15 cellular contexts compared by ENCODE assay signal in the genomic region with DNA sequence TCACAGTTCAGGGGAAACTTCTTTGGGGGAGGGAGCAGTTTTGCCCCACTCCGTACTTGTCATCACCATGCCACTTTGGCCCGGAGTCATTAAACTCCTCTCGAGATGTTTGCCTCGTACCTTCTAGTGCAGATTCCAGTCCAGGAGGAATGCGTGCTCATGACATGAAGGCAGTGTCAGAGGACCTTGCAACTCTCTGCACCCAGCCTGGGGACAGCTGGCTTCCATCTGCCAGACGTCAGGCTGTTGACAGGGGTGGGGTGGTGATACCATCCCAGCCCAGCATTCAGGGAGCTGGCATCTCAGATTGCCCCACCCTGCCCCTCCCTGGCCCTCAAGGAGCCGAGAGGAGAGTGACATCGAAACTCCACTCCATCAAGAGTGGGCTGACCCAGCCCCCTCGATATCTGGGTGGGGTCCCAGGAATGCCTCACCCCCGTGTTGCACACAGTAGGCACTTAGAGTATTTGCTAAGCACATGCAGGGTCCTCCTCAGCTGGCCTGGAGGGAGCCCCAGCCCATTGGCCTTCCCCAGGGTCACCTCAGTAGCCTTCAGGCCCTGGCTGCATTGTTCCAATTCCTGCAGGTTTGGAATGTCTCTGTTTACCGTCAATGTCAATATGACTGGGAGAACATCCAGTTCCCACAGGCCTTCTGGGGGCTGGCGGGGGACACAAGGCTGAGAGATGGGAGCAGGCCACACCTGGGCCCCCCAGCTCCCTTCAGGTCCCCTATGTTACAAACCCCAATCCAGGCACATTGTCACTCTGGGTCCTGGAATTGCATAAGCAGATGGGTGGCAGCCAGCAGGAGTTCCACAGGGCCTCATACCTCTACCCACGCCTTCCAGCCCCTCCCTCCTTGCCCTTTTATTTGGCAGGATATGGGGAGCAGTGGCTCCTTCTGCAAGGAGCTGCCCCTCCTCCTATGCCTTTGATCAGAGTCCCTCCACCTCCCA. TPM values are rescaled to one million over a fixed set of nuclear protein-coding genes. Genes with fewer than 3 reads are reported as not detected.
DNase-seq lines count a peak whose midpoint lies in the region; ATAC-seq and TF ChIP-seq lines count a peak whose summit lies in the region.
"Had no signal": no experiment of that assay in that cellular context is flagged by ENCODE, and none has a peak within 500 bp of the region (broad histone marks: within the 10 kb centered on the region; RNA-seq: fewer than 3 reads in every experiment).

No MANE protein-coding gene starts in this region.

- no peak overlapping the region for H3K9ac ChIP-seq in SK-N-SH

- H3K27me3 Mint-ChIP-seq in Caco-2 (ENCODE audit: insufficient read depth, unreplicated experiment): no peaks in the 10 kb centered on the region
- H3K27me3 Mint-ChIP-seq in activated CD8-positive, alpha-beta T cell treated with anti-CD3 and anti-CD28 coated beads, Interleukin-2, amount 10 ng/mL, durations not matched to agents 7 days and 5 days (ENCODE audit: low read depth): peaks cover 4% of the 10 kb centered on the region

- BruUV-seq in Caco-2 (replicated peaks; lab: Mats Ljungman, UMichigan): no TSS peak

- H4K20me1 ChIP-seq in SK-N-SH (ENCODE audit: insufficient read depth): no peaks in the 10 kb centered on the region

- H3F3A ChIP-seq in SK-N-SH (replicated peaks; ENCODE audit: insufficient read depth): no peaks in the 10 kb centered on the region

- peaks cover 30% of the 10 kb centered on the region for H3K4me1 ChIP-seq in Caco-2
- H3K4me1 ChIP-seq in SK-N-SH (ENCODE audit: control insufficient read depth in 1 of 2, insufficient read depth in 2 of 2, low read depth in 1 of 2, low read length in 1 of 2): peaks cover 0 to 10% of the 10 kb centered on the region in 2 experiments; a peak in 1 of 4 replicates
- peaks cover 25% of the 10 kb centered on the region for H3K4me1 ChIP-seq in cardiac muscle cell (ENCODE audit: low read depth)
- peaks cover 7% of the 10 kb centered on the region for H3K4me1 ChIP-seq in mesodermal cell (ENCODE audit: control insufficient read depth, insufficient read depth, low read length, poor library complexity, severe bottlenecking)
- no peaks in the 10 kb centered on the region for H3K4me1 ChIP-seq in ovary (ENCODE audit: insufficient read depth)

- peaks cover 30% of the 10 kb centered on the region for H3K4me1 Mint-ChIP-seq in Caco-2 (ENCODE audit: low read depth, unreplicated experiment)
- no peaks in the 10 kb centered on the region for H3K4me1 Mint-ChIP-seq in activated CD8-positive, alpha-beta T cell treated with anti-CD3 and anti-CD28 coated beads, Interleukin-2, amount 10 ng/mL, durations not matched to agents 7 days and 5 days (ENCODE audit: low read depth)

- DNase-seq in Caco-2 (peak; percentile 70 to 82), SK-N-SH (no peak), cardiac muscle cell (ENCODE audit: low read depth in 1 of 2, low spot score in 1 of 2) (peak in 1 of 2 donors; percentile 85), ovary (no peak), T1000 (lab: John Stamatoyannopoulos, UW) (no peak), NCI-H226 (no peak)
- no peak for DNase-seq in activated CD8-positive, alpha-beta T cell treated with anti-CD3 and anti-CD28 coated beads, Interleukin-2, amount 10 ng/mL, durations not matched to agents 7 days and 5 days
- DNase-seq: activated T-cell treated with anti-CD3 and anti-CD28 coated beads, Interleukin-2, amount 50 U/mL, for 4 hours; central memory CD4-positive, alpha-beta T cell; H7; KG1; NCI-H1436 treated with DMSO at 0.1 percent for 48 hours; stimulated activated naive B cell treated with anti-CD40 and anti-IgM and Interleukin-4, amounts not matched to agents 10 μg/mL and 1 μg/mL and 100 μg/mL, for 72 hours had no signal

- intact Hi-C loops in Caco-2 (cut with micrococcal nuclease; ENCODE audit: unreplicated experiment) (loop anchor here (1.0 to 2.0 kb wide), 3 partner anchors 9 to 21 kb away; no protein-coding TSS in a partner anchor), ovary (cut with DNase I) (no loop called here)

- no peak overlapping the region for H3K4me3 ChIP-seq in Caco-2 (ENCODE audit: low read depth, low read length)
- H3K4me3 ChIP-seq in SK-N-SH (ENCODE audit: low read depth in 2 of 2, low read length in 1 of 2): no peak overlapping the region
- no peak overlapping the region for H3K4me3 ChIP-seq in cardiac muscle cell
- H3K4me3 ChIP-seq in mesodermal cell (ENCODE audit: extremely low read depth, insufficient read depth, low read length, poor library complexity, severe bottlenecking): no peak overlapping the region
- H3K4me3 ChIP-seq in ovary: no peak overlapping the region

- H3K27ac ChIP-seq in SK-N-SH (ENCODE audit: low read depth in 2 of 2, low read length in 1 of 2): no peak overlapping the region
- H3K27ac ChIP-seq in cardiac muscle cell: peak overlapping the region; percentile 99
- H3K27ac ChIP-seq in mesodermal cell (ENCODE audit: low read depth, low read length, severe bottlenecking): peak overlapping the region; percentile 68
- H3K27ac ChIP-seq in ovary: no peak overlapping the region

- H3K27me3 ChIP-seq in Caco-2 (replicated peaks; ENCODE audit: control insufficient read depth, insufficient read depth, low read length): no peaks in the 10 kb centered on the region
- no peaks in the 10 kb centered on the region; the same call in 1 of the 2 replicates for H3K27me3 ChIP-seq in SK-N-SH (ENCODE audit: insufficient read depth)
- no peaks in the 10 kb centered on the region for H3K27me3 ChIP-seq in cardiac muscle cell
- no peaks in the 10 kb centered on the region for H3K27me3 ChIP-seq in ovary

- TF ChIP-seq CTCF in Caco-2 (IDR thresholded peaks at IDR 0.05; ENCODE audit: insufficient read depth in 1 of 2, low read depth in 1 of 2, low read length in 1 of 2, severe bottlenecking in 1 of 2, unreplicated experiment in 1 of 2): no peak
- TF ChIP-seq CTCF in SK-N-SH (IDR thresholded peaks at IDR 0.05): no peak
- no peak for TF ChIP-seq CTCF in cardiac muscle cell (IDR thresholded peaks at IDR 0.05; ENCODE audit: low read depth, low read length)
- no peak for TF ChIP-seq CTCF in ovary (IDR thresholded peaks at IDR 0.05)

- no peak overlapping the region for H2AFZ ChIP-seq in SK-N-SH (ENCODE audit: low read depth)

- H3K36me3 ChIP-seq in Caco-2 (ENCODE audit: control insufficient read depth, insufficient read depth, low read length) (no peaks in the 10 kb centered on the region), SK-N-SH (replicated peaks in 1 of 2; ENCODE audit: control insufficient read depth in 1 of 2, insufficient read depth in 2 of 2, low read length in 1 of 2) (no peaks in the 10 kb centered on the region), cardiac muscle cell (no peaks in the 10 kb centered on the region), mesodermal cell (ENCODE audit: control insufficient read depth, insufficient read depth, low read length) (no peaks in the 10 kb centered on the region), ovary (no peaks in the 10 kb centered on the region)

- no peaks in the 10 kb centered on the region for H3K9me3 Mint-ChIP-seq in Caco-2 (ENCODE audit: unreplicated experiment)
- no peaks in the 10 kb centered on the region for H3K9me3 Mint-ChIP-seq in activated CD8-positive, alpha-beta T cell treated with anti-CD3 and anti-CD28 coated beads, Interleukin-2, amount 10 ng/mL, durations not matched to agents 7 days and 5 days (ENCODE audit: insufficient read depth)
- H3K9me3 Mint-ChIP-seq: activated T-cell treated with anti-CD3 and anti-CD28 coated beads, Interleukin-2, amount 50 U/mL, for 4 hours; stimulated activated naive B cell treated with anti-CD40 and anti-IgM and Interleukin-4, amounts not matched to agents 10 μg/mL and 1 μg/mL and 100 μg/mL, for 72 hours had no signal

- no peaks in the 10 kb centered on the region for H3K79me2 ChIP-seq in SK-N-SH (ENCODE audit: insufficient read depth)

- TF ChIP-seq RAD21 in SK-N-SH (IDR thresholded peaks at IDR 0.05; ENCODE audit: low read length): no peak

- WGBS in SK-N-SH (ENCODE audit: low lambda C conversion rate): 35% methylated on average over 7 of the region's 13 CpGs
- 76 to 80% methylated on average over 8 to 11 of the region's 13 CpGs for WGBS in mesodermal cell (ENCODE audit: insufficient coverage in 2 of 2), 2 experiments
- 51 to 61% (median 59%) methylated on average over 13 of the region's 13 CpGs for whole genome bisulfite sequencing in ovary, 3 donors

- H3K4me3 Mint-ChIP-seq in Caco-2 (ENCODE audit: unreplicated experiment): peak overlapping the region; percentile 35
- no peak overlapping the region for H3K4me3 Mint-ChIP-seq in activated CD8-positive, alpha-beta T cell treated with anti-CD3 and anti-CD28 coated beads, Interleukin-2, amount 10 ng/mL, durations not matched to agents 7 days and 5 days
- H3K4me3 Mint-ChIP-seq: activated T-cell treated with anti-CD3 and anti-CD28 coated beads, Interleukin-2, amount 50 U/mL, for 4 hours; stimulated activated naive B cell treated with anti-CD40 and anti-IgM and Interleukin-4, amounts not matched to agents 10 μg/mL and 1 μg/mL and 100 μg/mL, for 72 hours had no signal

- TF ChIP-seq EP300 in SK-N-SH (IDR thresholded peaks at IDR 0.05; ENCODE audit: borderline replicate concordance in 1 of 2, low read depth in 1 of 2, low read length in 1 of 2): no peak
- no peak for TF ChIP-seq EP300 in ovary (IDR thresholded peaks at IDR 0.05)

- H3K9me2 ChIP-seq in SK-N-SH: no peaks in the 10 kb centered on the region

- H3K4me2 ChIP-seq in SK-N-SH: no peak overlapping the region

- peak overlapping the region; percentile 98 for H3K27ac Mint-ChIP-seq in Caco-2 (ENCODE audit: unreplicated experiment)
- no peak overlapping the region for H3K27ac Mint-ChIP-seq in activated CD8-positive, alpha-beta T cell treated with anti-CD3 and anti-CD28 coated beads, Interleukin-2, amount 10 ng/mL, durations not matched to agents 7 days and 5 days
- H3K27ac Mint-ChIP-seq: stimulated activated naive B cell treated with anti-CD40 and anti-IgM and Interleukin-4, amounts not matched to agents 10 μg/mL and 1 μg/mL and 100 μg/mL, for 72 hours had no signal

- CTCF ChIA-PET in Caco-2 (lab: Charles Lee): interaction anchor here (0.5 kb wide), 1 partner anchor 56 kb away, joined by 3 read pairs; no protein-coding TSS in a partner anchor
- CTCF ChIA-PET in SK-N-SH (lab: Yijun Ruan, JAX): interaction anchor here (0.5 to 1.8 kb wide), 7 partner anchors 16 to 1102 kb away, joined by 3 to 6 read pairs (median 3); a partner anchor contains a TSS
- CTCF ChIA-PET in activated CD8-positive, alpha-beta T cell treated with anti-CD3 and anti-CD28 coated beads, Interleukin-2, amount 10 ng/mL, durations not matched to agents 7 days and 5 days (lab: Charles Lee): no interaction called here

- no peak for TF ChIP-seq POLR2A in ovary (IDR thresholded peaks at IDR 0.05)

- ATAC-seq in activated CD8-positive, alpha-beta T cell treated with anti-CD3 and anti-CD28 coated beads, Interleukin-2, amount 10 ng/mL, durations not matched to agents 7 days and 5 days: no peak
- ATAC-seq: activated T-cell treated with anti-CD3 and anti-CD28 coated beads, Interleukin-2, amount 50 U/mL, for 4 hours had no signal

- no peaks in the 10 kb centered on the region for H3K36me3 Mint-ChIP-seq in Caco-2 (ENCODE audit: insufficient read depth, unreplicated experiment)
- H3K36me3 Mint-ChIP-seq in activated CD8-positive, alpha-beta T cell treated with anti-CD3 and anti-CD28 coated beads, Interleukin-2, amount 10 ng/mL, durations not matched to agents 7 days and 5 days (ENCODE audit: low read depth): no peaks in the 10 kb centered on the region
- H3K36me3 Mint-ChIP-seq: stimulated activated naive B cell treated with anti-CD40 and anti-IgM and Interleukin-4, amounts not matched to agents 10 μg/mL and 1 μg/mL and 100 μg/mL, for 72 hours had no signal

- no peaks in the 10 kb centered on the region for H3K9me3 ChIP-seq in Caco-2
- H3K9me3 ChIP-seq in SK-N-SH: no peaks in the 10 kb centered on the region
- H3K9me3 ChIP-seq in cardiac muscle cell (ENCODE audit: low read depth): no peaks in the 10 kb centered on the region
- H3K9me3 ChIP-seq in mesodermal cell (ENCODE audit: control insufficient read depth, low read length): no peaks in the 10 kb centered on the region
- H3K9me3 ChIP-seq in ovary: no peaks in the 10 kb centered on the region

- POLR2A ChIA-PET in Caco-2 (lab: Charles Lee) (interaction anchor here (0.6 to 1.4 kb wide), 4 partner anchors 15 to 40 kb away, joined by 3 to 9 read pairs (median 6); no protein-coding TSS in a partner anchor), SK-N-SH (lab: Yijun Ruan, JAX) (no interaction called here)
- POLR2A ChIA-PET in activated CD8-positive, alpha-beta T cell treated with anti-CD3 and anti-CD28 coated beads, Interleukin-2, amount 10 ng/mL, durations not matched to agents 7 days and 5 days (lab: Charles Lee): no interaction called here

RNA-seq across cellular contexts. Expression of a gene that starts 21.3 kb away (rescaled TPM):
- total RNA-seq in Caco-2 (2022) (187 and 198 TPM in 2 replicates), cardiac muscle cell (40.9 and 47.5 TPM in 2 replicates), ovary (10 to 100 TPM; 38.9 to 97.7 (median 83.0) TPM)
- polyA plus RNA-seq in SK-N-SH (2012; rRNA removed) (3.1 and 4.3 TPM in 2 replicates), cardiac muscle cell (146 and 151 TPM in 2 replicates), ovary (100 to 1,000 TPM in 1 of 2 donors, 10 to 100 TPM in 1; 43.8 to 114 TPM)
- polyA plus RNA-seq in SK-N-SH (2012; cell fraction: cytosol; rRNA removed): 2.5 and 3.7 TPM in 2 replicates
- polyA plus RNA-seq in SK-N-SH (2012; cell fraction: nucleus; rRNA removed): 1.4 and 2.3 TPM in 2 replicates
- polyA plus RNA-seq in mesodermal cell (2013, experiment 1 of 2): 34.1 TPM
- polyA plus RNA-seq in mesodermal cell (2013, experiment 2 of 2): 37.5 TPM
- total RNA-seq in activated CD8-positive, alpha-beta T cell treated with anti-CD3 and anti-CD28 coated beads, Interleukin-2, amount 10 ng/mL, durations not matched to agents 7 days and 5 days: not detected
- total RNA-seq: T-helper 2 cell treated with Interferon-gamma antibody and Interleukin-4, amounts not matched to agents 100 ng/mL and 5 ng/mL, for 36 hours had no signal

Comparison
In these comparisons a context has a peak if more than half of its experiments do, and no peak if none do; other contexts are left out.
1. DNase-seq: peak in Caco-2 (2 of 2); none in SK-N-SH (single experiment), ovary (0 of 5), T1000 (single experiment), NCI-H226 (single experiment) and activated CD8-positive, alpha-beta T cell treated with anti-CD3 and anti-CD28 coated beads, Interleukin-2, amount 10 ng/mL, durations not matched to agents 7 days and 5 days (single experiment).
2. H3K27ac ChIP-seq: peak in cardiac muscle cell (single experiment) and mesodermal cell (single experiment); none in SK-N-SH (0 of 2) and ovary (0 of 2).
3. RNA of a gene that starts 21.3 kb away (total RNA-seq): 187 to 198 TPM in Caco-2, 38.9 to 97.7 TPM in ovary and 40.9 to 47.5 TPM in cardiac muscle cell; not detected in activated CD8-positive, alpha-beta T cell treated with anti-CD3 and anti-CD28 coated beads, Interleukin-2, amount 10 ng/mL, durations not matched to agents 7 days and 5 days; every median in the first group is over 10 times any median in the second.